ENCODE assay signal across 11 cellular contexts in the genomic region with DNA sequence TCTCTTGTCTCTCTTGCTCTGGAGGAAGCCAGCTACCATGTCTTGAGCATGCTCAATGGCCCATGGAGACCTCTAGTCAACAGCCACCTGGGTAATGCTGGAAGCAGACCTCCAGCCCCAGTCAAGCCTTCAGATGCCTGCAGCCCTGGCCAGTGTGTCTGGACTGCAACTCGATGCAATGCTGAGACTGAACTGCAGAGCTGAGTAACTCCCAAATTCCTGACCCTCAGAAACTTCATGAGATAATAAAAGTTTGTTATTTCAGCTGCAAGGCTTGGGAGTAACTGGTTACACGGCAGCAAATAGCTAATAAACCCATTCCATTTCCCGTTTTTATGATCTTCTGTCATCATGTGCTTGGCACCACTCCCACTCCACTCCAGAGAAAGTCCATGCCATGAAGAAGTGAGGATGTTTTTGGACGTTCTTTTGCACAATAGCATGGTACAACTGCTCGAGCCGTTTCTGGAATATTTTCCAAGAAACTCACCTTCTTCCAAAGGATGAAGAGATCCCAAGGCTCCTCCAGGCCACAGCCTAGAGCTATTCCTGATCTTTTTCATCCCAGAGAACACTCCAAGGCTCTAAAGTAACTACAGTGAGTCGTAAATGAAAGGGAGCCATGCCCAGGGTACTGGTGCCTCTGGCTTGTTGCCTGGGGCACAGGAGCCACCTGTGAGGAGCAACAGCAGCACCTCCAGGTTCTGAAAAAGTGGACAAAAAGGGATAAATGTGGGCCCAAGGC.
DNase-seq lines count a peak whose midpoint lies in the region; ATAC-seq, FAIRE-seq and TF ChIP-seq lines count a peak whose summit lies in the region.
"Had no signal": no experiment of that assay in that cellular context is flagged by ENCODE, and none has a peak within 500 bp of the region (broad histone marks: within the 10 kb centered on the region; RNA-seq: fewer than 3 reads in every experiment).

No MANE protein-coding gene starts in this region.

- TF ChIP-seq CTCF in neutrophil (IDR thresholded peaks at IDR 0.05) = no peak

- no peaks in the 10 kb centered on the region for H3K36me3 ChIP-seq in neutrophil
- no peaks in the 10 kb centered on the region for H3K36me3 ChIP-seq in MG63

- H3K27me3 ChIP-seq in neutrophil = no peaks in the 10 kb centered on the region
- no peaks in the 10 kb centered on the region for H3K27me3 ChIP-seq in MG63

- no peak for FAIRE-seq in urothelium cell line (lab: Jason Lieb, UNC)

- DNase-seq in Daoy (ENCODE audit: low read depth) = peak; percentile 20
- DNase-seq in LHCN-M2 (ENCODE audit: low read depth) = peak; percentile 82
- peak; percentile 23 for DNase-seq in dermis blood vessel endothelial cell
- no peak for DNase-seq in MG63
- no peak for DNase-seq in NCI-H526 treated with DMSO at 0.1 percent for 48 hours (lab: John Stamatoyannopoulos, UW)
- no peak for DNase-seq in urothelium cell line (ENCODE audit: low spot score)
- DNase-seq: activated CD4-positive, alpha-beta T cell treated with anti-CD3 and anti-CD28 coated beads, Interleukin-2, amount 10 ng/mL, durations not matched to agents 24 days and 14 days; anterior cingulate cortex; natural killer cell had no signal

- H3K4me1 ChIP-seq in neutrophil (ENCODE audit: control insufficient read depth in 1 of 2, insufficient read depth in 1 of 2, low read depth in 1 of 2, low read length in 1 of 2) = peaks cover 34 to 43% of the 10 kb centered on the region in 2 experiments

- H3K9me3 ChIP-seq in neutrophil (no peaks in the 10 kb centered on the region), MG63 (no peaks in the 10 kb centered on the region)

- ATAC-seq in HG02678 (IDR thresholded peaks at IDR 0.05; ENCODE audit: unreplicated experiment) = no peak
- ATAC-seq: natural killer cell had no signal

- H3K4me3 ChIP-seq in neutrophil (ENCODE audit: low read depth in 1 of 2, low read length in 1 of 2) (no peak overlapping the region), MG63 (no peak overlapping the region)

- H3K27ac ChIP-seq in neutrophil = peak overlapping the region; percentile 63

Comparison
In these comparisons a context has a peak if more than half of its experiments do, and no peak if none do; other contexts are left out.
1. DNase-seq: peak in Daoy (single experiment), LHCN-M2 (single experiment) and dermis blood vessel endothelial cell (single experiment); none in MG63 (single experiment), NCI-H526 treated with DMSO at 0.1 percent for 48 hours (single experiment) and urothelium cell line (single experiment).